8 cellular contexts compared by ENCODE assay signal in the genomic region with DNA sequence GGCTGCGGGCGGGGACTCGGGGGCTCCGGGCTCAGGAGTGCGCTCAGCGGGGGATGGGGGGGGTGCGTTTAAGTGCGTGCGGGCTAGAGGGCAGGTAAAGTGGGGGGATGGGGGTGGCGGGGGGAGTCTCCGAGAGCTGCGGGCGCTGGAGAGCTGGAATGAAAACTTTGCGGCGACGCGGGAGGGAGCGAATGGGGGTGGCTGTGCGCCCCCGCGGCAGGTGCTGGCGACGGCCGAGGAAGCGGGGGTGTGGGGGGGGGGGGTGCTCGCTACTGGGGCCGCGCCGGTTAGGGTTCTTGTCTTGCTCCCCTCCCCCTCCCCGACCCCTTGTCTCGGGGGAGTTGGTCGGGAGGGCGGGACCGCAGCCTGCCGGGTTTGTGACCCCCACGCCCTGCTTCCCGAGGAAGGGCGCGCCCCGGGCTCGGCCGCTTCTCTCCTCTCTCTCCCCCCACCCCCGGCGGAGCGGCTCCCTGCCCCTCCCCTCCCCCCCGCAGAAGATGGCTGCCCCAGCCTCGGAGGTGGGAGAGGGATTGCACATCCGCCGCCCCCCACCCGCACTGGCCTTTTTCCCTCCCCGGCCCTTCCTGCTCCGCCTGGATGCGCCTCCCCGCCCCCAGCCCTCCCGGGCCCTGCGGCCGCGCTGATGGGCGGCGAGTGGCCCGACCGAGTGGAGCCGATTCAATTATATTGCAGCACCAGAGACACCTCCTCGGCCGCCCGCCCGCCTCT. TPM values are rescaled to one million over a fixed set of nuclear protein-coding genes. Genes with fewer than 3 reads are reported as not detected.
DNase-seq lines count a peak whose midpoint lies in the region; ATAC-seq and TF ChIP-seq lines count a peak whose summit lies in the region.

No MANE protein-coding gene starts in this region.

- H3K9me3 ChIP-seq in Panc1 (ENCODE audit: control insufficient read depth, insufficient read depth, low read depth, low read length) = no peaks in the 10 kb centered on the region
- no peaks in the 10 kb centered on the region for H3K9me3 ChIP-seq in liver (ENCODE audit: control insufficient read depth in 4 of 4, low read length in 3 of 4)

- DNase-seq in CD14-positive monocyte (ENCODE audit: low spot score) (no peak), Panc1 (ENCODE audit: low read depth, low spot score) (no peak), type B pancreatic cell (ENCODE audit: extremely low spot score, unreplicated experiment) (no peak)
- DNase-seq in central memory CD8-positive, alpha-beta T cell (ENCODE audit: low spot score in 2 of 2) = no peak

- TF ChIP-seq CTCF in CD14-positive monocyte (IDR thresholded peaks at IDR 0.05) = no peak
- no peak for TF ChIP-seq CTCF in Panc1 (IDR thresholded peaks at IDR 0.05)
- TF ChIP-seq CTCF in liver (IDR thresholded peaks at IDR 0.05; ENCODE audit: low read depth, low read length, missing input control) = no peak
- no peak for TF ChIP-seq CTCF in type B pancreatic cell (conservative IDR thresholded peaks at IDR 0.05)

- CTCF ChIA-PET in Panc1 (lab: Charles Lee) = interaction anchor here (0.6 to 0.9 kb wide), 4 partner anchors 31 to 333 kb away, joined by 3 to 11 read pairs (median 4); no protein-coding TSS in a partner anchor

- POLR2A ChIA-PET in Panc1 (lab: Charles Lee) = interaction anchor here (0.6 to 0.9 kb wide), 2 partner anchors 10 to 51 kb away, joined by 4 to 9 read pairs; no protein-coding TSS in a partner anchor

- H3K27me3 ChIP-seq in Panc1 (ENCODE audit: control insufficient read depth, insufficient read depth, low read length) (no peaks in the 10 kb centered on the region), liver (ENCODE audit: control insufficient read depth in 4 of 4, insufficient read depth in 4 of 4, low read length in 3 of 4) (no peaks in the 10 kb centered on the region)

- no peak overlapping the region for H3K9ac ChIP-seq in liver (ENCODE audit: low read depth in 1 of 2, low read length in 2 of 2)

- H3K4me1 Mint-ChIP-seq in CD14-positive monocyte = peaks cover 58% of the 10 kb centered on the region
- H3K4me1 Mint-ChIP-seq in central memory CD8-positive, alpha-beta T cell = peaks cover 41% of the 10 kb centered on the region
- H3K4me1 Mint-ChIP-seq in type B pancreatic cell (ENCODE audit: unreplicated experiment) = peaks cover 29% of the 10 kb centered on the region

- H3K9me3 Mint-ChIP-seq in CD14-positive monocyte (peaks cover 0 to 3% (median 0%) of the 10 kb centered on the region in 7 donors), type B pancreatic cell (no peaks in the 10 kb centered on the region)
- H3K9me3 Mint-ChIP-seq in central memory CD8-positive, alpha-beta T cell = no peaks in the 10 kb centered on the region

- WGBS in liver = 2% methylated on average over 67 of the region's 67 CpGs

- no peaks in the 10 kb centered on the region; the same call in 1 of the 2 replicates for H3K36me3 ChIP-seq in Panc1 (ENCODE audit: control insufficient read depth, insufficient read depth, low read length)
- no peaks in the 10 kb centered on the region for H3K36me3 ChIP-seq in liver (ENCODE audit: control insufficient read depth in 4 of 4, insufficient read depth in 3 of 4, low read depth in 1 of 4, low read length in 3 of 4)

- H3K4me3 Mint-ChIP-seq in CD14-positive monocyte = peak overlapping the region; percentile 55 to 94
- peak overlapping the region; percentile 76 for H3K4me3 Mint-ChIP-seq in central memory CD8-positive, alpha-beta T cell
- peak overlapping the region; percentile 86 for H3K4me3 Mint-ChIP-seq in type B pancreatic cell

- peaks cover 0 to 9% (median 3%) of the 10 kb centered on the region in 3 donors for H3K27me3 Mint-ChIP-seq in CD14-positive monocyte (ENCODE audit: low read depth in 3 of 3)
- no peaks in the 10 kb centered on the region for H3K27me3 Mint-ChIP-seq in central memory CD8-positive, alpha-beta T cell
- peaks cover under 1% of the 10 kb centered on the region for H3K27me3 Mint-ChIP-seq in type B pancreatic cell

- H3K36me3 Mint-ChIP-seq in CD14-positive monocyte = peaks cover 6 to 11% of the 10 kb centered on the region in 2 donors
- H3K36me3 Mint-ChIP-seq in central memory CD8-positive, alpha-beta T cell (ENCODE audit: insufficient read depth) = peaks cover 10% of the 10 kb centered on the region
- H3K36me3 Mint-ChIP-seq in type B pancreatic cell = peaks cover 3% of the 10 kb centered on the region

- H3K27ac ChIP-seq in Panc1 (ENCODE audit: low read length) = peak overlapping the region; percentile 88; the same call in 1 of the 2 replicates
- H3K27ac ChIP-seq in liver (ENCODE audit: low read depth in 1 of 2, low read length in 2 of 2) = peak overlapping the region; percentile 87 to 93

- H3K4me3 ChIP-seq in Panc1 (ENCODE audit: low read depth in 2 of 2, low read length in 2 of 2) (peak overlapping the region; percentile 60 to 63), liver (ENCODE audit: low read depth in 1 of 3, low read length in 3 of 3) (peak overlapping the region; percentile 24 to 72 (median 57))

- no TSS peak for BruUV-seq in Panc1 (replicated peaks; lab: Mats Ljungman, UMichigan)

- H3K27ac Mint-ChIP-seq in CD14-positive monocyte (no peak overlapping the region), type B pancreatic cell (no peak overlapping the region)
- H3K27ac Mint-ChIP-seq in central memory CD8-positive, alpha-beta T cell (ENCODE audit: low read depth) = no peak overlapping the region

- intact Hi-C loops in CD14-positive monocyte (cut with micrococcal nuclease) (loop anchor here (5.0 to 10.0 kb wide), 3 partner anchors 56 to 309 kb away; no protein-coding TSS in a partner anchor), Panc1 (cut with micrococcal nuclease; ENCODE audit: unreplicated experiment) (loop anchor here (5.0 to 10.0 kb wide), 2 partner anchors 56 to 189 kb away; no protein-coding TSS in a partner anchor)

- no peak for TF ChIP-seq RAD21 in liver (IDR thresholded peaks at IDR 0.05)

- in situ Hi-C loops in Panc1 (cut with HindIII; ENCODE audit: low pct_unique_long_range_greater_than_20kb, low sequenced_read_pairs) = no loop called here

- H3K4me1 ChIP-seq in Panc1 (ENCODE audit: control insufficient read depth, insufficient read depth, low read length) (peaks cover 46% of the 10 kb centered on the region), liver (ENCODE audit: control insufficient read depth in 4 of 4, insufficient read depth in 4 of 4, low read length in 3 of 4) (peaks cover 12 to 52% (median 34%) of the 10 kb centered on the region in 4 donors)

- ATAC-seq in HG03342 (IDR thresholded peaks at IDR 0.05; ENCODE audit: unreplicated experiment) (peak; percentile 0), Panc1 (peak; percentile 0; the same call in 1 of the 2 replicates), GM18870 (IDR thresholded peaks at IDR 0.05; ENCODE audit: unreplicated experiment) (no peak), HG03439 (IDR thresholded peaks at IDR 0.05; ENCODE audit: unreplicated experiment) (no peak)
- no peak for ATAC-seq in central memory CD8-positive, alpha-beta T cell (replicated peaks; ENCODE audit: extremely low read depth, poor library complexity, severe bottlenecking)

TF ChIP-seq in liver, 16 proteins besides CTCF, POLR2A, EP300 and RAD21 (continues in another document):
- no peak for TF ChIP-seq HNF4A (conservative IDR thresholded peaks at IDR 0.05)
- TF ChIP-seq RXRA (IDR thresholded peaks at IDR 0.05) = no peak
- TF ChIP-seq HNF4G (IDR thresholded peaks at IDR 0.05) = no peak
- TF ChIP-seq YY1 (IDR thresholded peaks at IDR 0.05) = no peak
- TF ChIP-seq, protein P1, sequence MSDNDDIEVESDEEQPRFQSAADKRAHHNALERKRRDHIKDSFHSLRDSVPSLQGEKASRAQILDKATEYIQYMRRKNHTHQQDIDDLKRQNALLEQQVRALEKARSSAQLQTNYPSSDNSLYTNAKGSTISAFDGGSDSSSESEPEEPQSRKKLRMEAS (IDR thresholded peaks at IDR 0.05) = no peak
- TF ChIP-seq SP1 (IDR thresholded peaks at IDR 0.05) = no peak
- TF ChIP-seq, protein P2, sequence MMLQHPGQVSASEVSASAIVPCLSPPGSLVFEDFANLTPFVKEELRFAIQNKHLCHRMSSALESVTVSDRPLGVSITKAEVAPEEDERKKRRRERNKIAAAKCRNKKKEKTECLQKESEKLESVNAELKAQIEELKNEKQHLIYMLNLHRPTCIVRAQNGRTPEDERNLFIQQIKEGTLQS (IDR thresholded peaks at IDR 0.05) = no peak
- TF ChIP-seq, protein P3, sequence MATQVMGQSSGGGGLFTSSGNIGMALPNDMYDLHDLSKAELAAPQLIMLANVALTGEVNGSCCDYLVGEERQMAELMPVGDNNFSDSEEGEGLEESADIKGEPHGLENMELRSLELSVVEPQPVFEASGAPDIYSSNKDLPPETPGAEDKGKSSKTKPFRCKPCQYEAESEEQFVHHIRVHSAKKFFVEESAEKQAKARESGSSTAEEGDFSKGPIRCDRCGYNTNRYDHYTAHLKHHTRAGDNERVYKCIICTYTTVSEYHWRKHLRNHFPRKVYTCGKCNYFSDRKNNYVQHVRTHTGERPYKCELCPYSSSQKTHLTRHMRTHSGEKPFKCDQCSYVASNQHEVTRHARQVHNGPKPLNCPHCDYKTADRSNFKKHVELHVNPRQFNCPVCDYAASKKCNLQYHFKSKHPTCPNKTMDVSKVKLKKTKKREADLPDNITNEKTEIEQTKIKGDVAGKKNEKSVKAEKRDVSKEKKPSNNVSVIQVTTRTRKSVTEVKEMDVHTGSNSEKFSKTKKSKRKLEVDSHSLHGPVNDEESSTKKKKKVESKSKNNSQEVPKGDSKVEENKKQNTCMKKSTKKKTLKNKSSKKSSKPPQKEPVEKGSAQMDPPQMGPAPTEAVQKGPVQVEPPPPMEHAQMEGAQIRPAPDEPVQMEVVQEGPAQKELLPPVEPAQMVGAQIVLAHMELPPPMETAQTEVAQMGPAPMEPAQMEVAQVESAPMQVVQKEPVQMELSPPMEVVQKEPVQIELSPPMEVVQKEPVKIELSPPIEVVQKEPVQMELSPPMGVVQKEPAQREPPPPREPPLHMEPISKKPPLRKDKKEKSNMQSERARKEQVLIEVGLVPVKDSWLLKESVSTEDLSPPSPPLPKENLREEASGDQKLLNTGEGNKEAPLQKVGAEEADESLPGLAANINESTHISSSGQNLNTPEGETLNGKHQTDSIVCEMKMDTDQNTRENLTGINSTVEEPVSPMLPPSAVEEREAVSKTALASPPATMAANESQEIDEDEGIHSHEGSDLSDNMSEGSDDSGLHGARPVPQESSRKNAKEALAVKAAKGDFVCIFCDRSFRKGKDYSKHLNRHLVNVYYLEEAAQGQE (IDR thresholded peaks at IDR 0.05) = no peak

RNA-seq across cellular contexts. Expression of a gene that starts 0.7 kb away (rescaled TPM):
- under 1 TPM; 0.67 to 0.86 TPM for polyA plus RNA-seq in CD14-positive monocyte
- total RNA-seq in Panc1 (2021; ENCODE audit: unreplicated experiment) = 97.5 TPM
- polyA plus RNA-seq in Panc1 (2012; ENCODE audit: insufficient read length) = 79.9 TPM
- total RNA-seq in liver = 10 to 100 TPM; 35.9 to 37.7 TPM
- 10 to 100 TPM in 1 of 2 donors, 1 to 10 TPM in 1; 9.9 to 14.4 TPM for polyA plus RNA-seq in liver
- total RNA-seq in type B pancreatic cell (ENCODE audit: low replicate concordance) = 101 and 112 TPM in 2 replicates

Comparison
In these comparisons a context has a peak if more than half of its experiments do, and no peak if none do; other contexts are left out.
1. ATAC-seq: peak in HG03342 (single experiment) and Panc1 (single experiment); none in central memory CD8-positive, alpha-beta T cell (single experiment), GM18870 (single experiment) and HG03439 (single experiment).
2. Peak in every context shown above with its lines, with median percentiles within 50 percentile points of each other: H3K4me3 Mint-ChIP-seq.